ENCODE assay signal across 21 cellular contexts in the genomic region with DNA sequence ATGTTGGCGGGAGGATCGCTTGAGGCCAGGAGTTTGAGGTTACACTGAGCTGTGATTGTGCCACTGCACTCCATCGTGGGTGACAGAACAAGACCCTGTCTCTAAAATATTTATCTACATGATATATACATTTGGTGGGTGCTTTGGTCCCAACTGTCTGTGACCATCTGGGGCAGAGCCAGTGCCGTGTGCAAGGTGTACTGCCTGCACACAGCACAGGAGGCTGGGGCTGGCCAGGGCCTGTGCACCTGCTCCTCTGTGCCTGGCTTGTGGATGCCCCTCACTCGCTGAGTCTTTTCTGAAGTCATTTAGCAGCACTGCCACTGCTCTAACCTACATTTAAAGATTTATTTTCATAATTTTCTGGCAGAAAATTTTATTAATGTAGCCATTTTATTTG.
"Had no signal": no experiment of that assay in that cellular context is flagged by ENCODE, and none has a peak within 500 bp of the region (broad histone marks: within the 10 kb centered on the region; RNA-seq: fewer than 3 reads in every experiment).

No MANE protein-coding gene starts in this region.

- H3K27ac Mint-ChIP-seq: nephron progenitor cell; stimulated activated naive B cell treated with anti-CD40 and anti-IgM and Interleukin-4, amounts not matched to agents 10 μg/mL and 1 μg/mL and 100 μg/mL, for 72 hours had no signal

- FAIRE-seq: kidney had no signal

- H3K27me3 ChIP-seq: dorsolateral prefrontal cortex, hepatocyte, neutrophil, stomach, transverse colon had no signal

- H3K36me3 ChIP-seq: thoracic aorta, transverse colon had no signal

- H3K4me2 ChIP-seq: hepatocyte had no signal

- H3K27ac ChIP-seq: dorsolateral prefrontal cortex, hepatocyte, neutrophil, skin epidermis, stomach, thoracic aorta, transverse colon had no signal

- H3K9me3 ChIP-seq: neutrophil, stomach, thoracic aorta, transverse colon had no signal

- H3K4me1 ChIP-seq: stomach, transverse colon had no signal

- H3K9me3 Mint-ChIP-seq: nephron progenitor cell had no signal

- H2AFZ ChIP-seq: hepatocyte had no signal

- H3K27me3 Mint-ChIP-seq: naive thymus-derived CD4-positive, alpha-beta T cell; stimulated activated naive B cell treated with anti-CD40 and anti-IgM and Interleukin-4, amounts not matched to agents 10 μg/mL and 1 μg/mL and 100 μg/mL, for 72 hours had no signal

- H3K4me3 Mint-ChIP-seq: naive thymus-derived CD4-positive, alpha-beta T cell; nephron progenitor cell; stimulated activated naive B cell treated with anti-CD40 and anti-IgM and Interleukin-4, amounts not matched to agents 10 μg/mL and 1 μg/mL and 100 μg/mL, for 72 hours had no signal

- ATAC-seq: left colon; naive thymus-derived CD4-positive, alpha-beta T cell; sciatic nerve; stimulated activated naive B cell treated with anti-CD40 and anti-IgM and Interleukin-4, amounts not matched to agents 10 μg/mL and 1 μg/mL and 100 μg/mL, for 72 hours had no signal

- DNase-seq: cortex of kidney; dorsolateral prefrontal cortex; effector CD8-positive, alpha-beta T cell; foreskin melanocyte; head of caudate nucleus; kidney; left colon; naive thymus-derived CD4-positive, alpha-beta T cell; nephron progenitor cell; posterior cingulate gyrus; stimulated activated CD4-positive, alpha-beta T cell treated with anti-CD3 and anti-CD28 coated beads, Interleukin-2, amount 100 ng/mL, for 24 hours; stimulated activated CD4-positive, alpha-beta T cell treated with anti-CD3 and anti-CD28 coated beads, Interleukin-4, amount 100 ng/mL, for 4 hours; stimulated activated naive B cell treated with anti-CD40 and anti-IgM and Interleukin-4, amounts not matched to agents 10 μg/mL and 1 μg/mL and 100 μg/mL, for 72 hours; stomach; substantia nigra; transverse colon had no signal

- H3K4me3 ChIP-seq: dorsolateral prefrontal cortex, hepatocyte, skin epidermis, stomach, thoracic aorta, transverse colon had no signal
